10 cellular contexts compared by ENCODE assay signal in genomic region chr4:140038031-140038533, GRCh38.
DNase-seq lines count a peak whose midpoint lies in the region; ATAC-seq and TF ChIP-seq lines count a peak whose summit lies in the region.
"Had no signal": no experiment of that assay in that cellular context is flagged by ENCODE, and none has a peak within 500 bp of the region (broad histone marks: within the 10 kb centered on the region; RNA-seq: fewer than 3 reads in every experiment).

No MANE protein-coding gene starts in this region.

- H3K79me2 ChIP-seq in GM23338 (replicated peaks; ENCODE audit: insufficient read depth) = no peaks in the 10 kb centered on the region

- H3K9me3 Mint-ChIP-seq in GM23338 (no peaks in the 10 kb centered on the region), progenitor cell of endocrine pancreas (ENCODE audit: low read depth) (no peaks in the 10 kb centered on the region)

- H3K27me3 Mint-ChIP-seq in GM23338 (ENCODE audit: insufficient read depth, low read depth, poor library complexity) (peaks cover 4% of the 10 kb centered on the region), progenitor cell of endocrine pancreas (no peaks in the 10 kb centered on the region)

- H3K27ac Mint-ChIP-seq in GM23338 (no peak overlapping the region), progenitor cell of endocrine pancreas (peak overlapping the region; percentile 94)

- H3K9me3 ChIP-seq in SJSA1 (replicated peaks) = no peaks in the 10 kb centered on the region
- H3K9me3 ChIP-seq: colonic mucosa, gastrocnemius medialis had no signal

- no peak overlapping the region for H2AFZ ChIP-seq in GM23338

- H3K27ac ChIP-seq in GM23338 (ENCODE audit: low read depth) (no peak overlapping the region), SJSA1 (peak overlapping the region; percentile 64)
- H3K27ac ChIP-seq: colonic mucosa, gastrocnemius medialis had no signal

- H3F3A ChIP-seq in GM23338 (replicated peaks; ENCODE audit: low read depth) = no peaks in the 10 kb centered on the region

- no peak overlapping the region for H3K4me3 Mint-ChIP-seq in GM23338
- no peak overlapping the region for H3K4me3 Mint-ChIP-seq in progenitor cell of endocrine pancreas (ENCODE audit: low read depth)

- DNase-seq in GM23338 (ENCODE audit: low spot score) (no peak), SJSA1 (ENCODE audit: low read depth in 1 of 2, low spot score in 2 of 2) (peak in 1 of 2 experiments; percentile 34), fibroblast of peridontal ligament (ENCODE audit: extremely low read depth) (peak; percentile 70), progenitor cell of endocrine pancreas (ENCODE audit: low spot score, unreplicated experiment) (no peak), SIG-M5 treated with dmso at 0.1 percent for 504 hours (lab: John Stamatoyannopoulos, UW; ENCODE audit: unreplicated experiment) (no peak), HCEC 1CT (no peak)
- DNase-seq in activated CD4-positive, CD25-positive, alpha-beta regulatory T cell treated with anti-CD3 and anti-CD28 coated beads, Interleukin-2, amount 50 U/mL, for 72 hours = no peak
- DNase-seq: activated CD4-positive, alpha-beta T cell treated with anti-CD3 and anti-CD28 coated beads, Interleukin-2, amount 50 U/mL, for 1 hour; colonic mucosa; gastrocnemius medialis had no signal

- peaks cover 6% of the 10 kb centered on the region; the same call in 1 of the 2 replicates for H3K9me2 ChIP-seq in GM23338 (ENCODE audit: insufficient read depth)

- no peaks in the 10 kb centered on the region for H4K20me1 ChIP-seq in GM23338 (replicated peaks; ENCODE audit: insufficient read depth)

- H3K27me3 ChIP-seq in GM23338 (ENCODE audit: insufficient read depth) (no peaks in the 10 kb centered on the region), SJSA1 (replicated peaks) (no peaks in the 10 kb centered on the region)
- H3K27me3 ChIP-seq: colonic mucosa, gastrocnemius medialis had no signal

- H3K4me1 ChIP-seq in GM23338 (ENCODE audit: insufficient read depth) (peaks cover 17% of the 10 kb centered on the region), SJSA1 (replicated peaks) (peaks cover 25% of the 10 kb centered on the region)
- H3K4me1 ChIP-seq: colonic mucosa, gastrocnemius medialis had no signal

- no peak overlapping the region for H3K4me3 ChIP-seq in GM23338
- H3K4me3 ChIP-seq in SJSA1 = no peak overlapping the region
- H3K4me3 ChIP-seq: colonic mucosa, gastrocnemius medialis had no signal

- peaks cover 23% of the 10 kb centered on the region for H3K4me1 Mint-ChIP-seq in GM23338
- H3K4me1 Mint-ChIP-seq in progenitor cell of endocrine pancreas (ENCODE audit: low read depth) = peaks cover 32% of the 10 kb centered on the region

- 0 out of 2 replicates have a peak overlapping the region, but pooled peaks have one; percentile 19 for H3K4me2 ChIP-seq in GM23338

- TF ChIP-seq CTCF in GM23338 (conservative IDR thresholded peaks at IDR 0.05; ENCODE audit: low read depth in 2 of 2) (no peak), progenitor cell of endocrine pancreas (IDR thresholded peaks at IDR 0.05; ENCODE audit: unreplicated experiment) (no peak)

- H3K36me3 Mint-ChIP-seq in GM23338 (ENCODE audit: low read depth) (no peaks in the 10 kb centered on the region), progenitor cell of endocrine pancreas (ENCODE audit: insufficient read depth) (peaks cover 8% of the 10 kb centered on the region)

- no peak for ATAC-seq in GM23338
- ATAC-seq: gastrocnemius medialis had no signal

- no peaks in the 10 kb centered on the region for H3K36me3 ChIP-seq in GM23338 (ENCODE audit: insufficient read depth)
- no peaks in the 10 kb centered on the region for H3K36me3 ChIP-seq in SJSA1
- H3K36me3 ChIP-seq: colonic mucosa, gastrocnemius medialis had no signal

TF ChIP-seq in GM23338, 12 proteins besides CTCF, POLR2A, EP300 and RAD21 (continues in another document):
- no peak for TF ChIP-seq CREB1 (CRISPR knock-in tag; IDR thresholded peaks at IDR 0.05; ENCODE audit: low read depth)
- TF ChIP-seq ZNF114 (CRISPR knock-in tag; IDR thresholded peaks at IDR 0.05) = no peak
- TF ChIP-seq EZH2 (IDR thresholded peaks at IDR 0.05; ENCODE audit: low read depth, unreplicated experiment) = no peak
- TF ChIP-seq JUNB (IDR thresholded peaks at IDR 0.05; ENCODE audit: unreplicated experiment) = no peak
- no peak for TF ChIP-seq NANOG (IDR thresholded peaks at IDR 0.05; ENCODE audit: borderline replicate concordance)
- no peak for TF ChIP-seq POLR2AphosphoS5 (IDR thresholded peaks at IDR 0.05; ENCODE audit: low read depth)
- no peak for TF ChIP-seq REST (IDR thresholded peaks at IDR 0.05; ENCODE audit: unreplicated experiment)
- TF ChIP-seq ETS1 (IDR thresholded peaks at IDR 0.05) = no peak
- no peak for TF ChIP-seq ZNF331 (CRISPR knock-in tag; IDR thresholded peaks at IDR 0.05; ENCODE audit: low read depth)
